Comparison of ENCODE assay signal across 27 cellular contexts in genomic region chr1:186615332-186615731, GRCh38.
DNase-seq lines count a peak whose midpoint lies in the region; ATAC-seq, FAIRE-seq and TF ChIP-seq lines count a peak whose summit lies in the region.
"Had no signal": no experiment of that assay in that cellular context is flagged by ENCODE, and none has a peak within 500 bp of the region (broad histone marks: within the 10 kb centered on the region; RNA-seq: fewer than 3 reads in every experiment).

No MANE protein-coding gene starts in this region.

- peaks cover 41% of the 10 kb centered on the region for H3K4me1 Mint-ChIP-seq in CD4-positive, alpha-beta T cell (ENCODE audit: low read depth)

- H3K4me2 ChIP-seq in BLaER1 treated with 17β-estradiol and CSF1 and Interleukin-3, amounts not matched to agents 10 nM and 100 nM, result peak overlapping the region in 4 of 11 experiments; percentile 26 to 38 (median 30); a peak in 6 of 22 replicates
- H3K4me2 ChIP-seq in OCI-LY7 (ENCODE audit: low read length), result no peak overlapping the region
- H3K4me2 ChIP-seq in endothelial cell of umbilical vein (ENCODE audit: insufficient read depth, low read length), result no peak overlapping the region

- FAIRE-seq in endothelial cell of umbilical vein (lab: Jason Lieb, UNC), result peak; percentile 8

- no peak for DNase-seq in CD4-positive, alpha-beta T cell
- DNase-seq in OCI-LY7 (ENCODE audit: low spot score) (no peak), endothelial cell of umbilical vein (ENCODE audit: low read depth, low spot score) (no peak), Ammon's horn (ENCODE audit: low spot score) (no peak), NCI-H146 (lab: John Stamatoyannopoulos, UW) (no peak)
- DNase-seq: activated CD4-positive, alpha-beta T cell treated with anti-CD3 and anti-CD28 coated beads for 36 hours; activated naive CD4-positive, alpha-beta T cell treated with anti-CD3 and anti-CD28 coated beads, Interleukin-2, amount 50 U/mL, for 16 hours; cortex of kidney; DMS 273 treated with DMSO at 0.1 percent for 48 hours; effector memory CD8-positive, alpha-beta T cell; foreskin fibroblast; GOT3; heart left ventricle; kidney glomerular epithelial cell; NCI-H2029 treated with DMSO at 0.1 percent for 48 hours; NCI-H345; NCI-H748 treated with DMSO at 0.1 percent for 48 hours; sigmoid colon; stimulated activated CD4-positive, alpha-beta T cell treated with anti-CD3 and anti-CD28 coated beads, Interleukin-15, amount 100 ng/mL, for 24 hours had no signal

- H3K27ac Mint-ChIP-seq in CD4-positive, alpha-beta T cell, result peak overlapping the region; percentile 3
- H3K27ac Mint-ChIP-seq: activated CD4-positive, alpha-beta T cell treated with anti-CD3 and anti-CD28 coated beads for 36 hours; CD4-positive, CD25-positive, alpha-beta regulatory T cell; progenitor cell of endocrine pancreas had no signal

- no peak overlapping the region for H3K9ac ChIP-seq in BLaER1 treated with 17β-estradiol and CSF1 and Interleukin-3, amounts not matched to agents 10 nM and 100 nM
- H3K9ac ChIP-seq in endothelial cell of umbilical vein (replicated peaks; ENCODE audit: extremely low read depth, insufficient read depth, low read length), result no peak overlapping the region

- H3K36me3 ChIP-seq in BLaER1 treated with 17β-estradiol and CSF1 and Interleukin-3, amounts not matched to agents 10 nM and 100 nM, result no peaks in the 10 kb centered on the region; a peak in 1 of 22 replicates
- H3K36me3 ChIP-seq in OCI-LY7 (ENCODE audit: insufficient read depth, low read length), result no peaks in the 10 kb centered on the region
- H3K36me3 ChIP-seq in endothelial cell of umbilical vein (ENCODE audit: control insufficient read depth in 2 of 2, extremely low read depth in 1 of 2, insufficient read depth in 2 of 2, low read length in 2 of 2), result no peaks in the 10 kb centered on the region
- H3K36me3 ChIP-seq: ascending aorta, heart left ventricle, sigmoid colon, suprapubic skin had no signal

- H3K27me3 ChIP-seq in BLaER1 treated with 17β-estradiol and CSF1 and Interleukin-3, amounts not matched to agents 10 nM and 100 nM, result no peaks in the 10 kb centered on the region
- H3K27me3 ChIP-seq in CD4-positive, alpha-beta T cell (ENCODE audit: control insufficient read depth, insufficient read depth, low read length), result no peaks in the 10 kb centered on the region
- H3K27me3 ChIP-seq in endothelial cell of umbilical vein (ENCODE audit: control insufficient read depth in 2 of 2, insufficient read depth in 2 of 2, low read length in 2 of 2), result no peaks in the 10 kb centered on the region
- H3K27me3 ChIP-seq: ascending aorta, heart left ventricle, sigmoid colon, suprapubic skin had no signal

- no peaks in the 10 kb centered on the region for H3K9me1 ChIP-seq in endothelial cell of umbilical vein (replicated peaks; ENCODE audit: control insufficient read depth, extremely low read depth, insufficient read depth, low read length)

- CTCF ChIA-PET in CD4-positive, alpha-beta T cell (lab: Charles Lee), result no interaction called here
- CTCF ChIA-PET in OCI-LY7 (lab: Charles Lee; ENCODE audit: unreplicated experiment), result no interaction called here
- CTCF ChIA-PET in endothelial cell of umbilical vein (lab: Charles Lee), result interaction anchor here (0.7 to 1.4 kb wide), 4 partner anchors 10 to 371 kb away, joined by 3 to 5 read pairs (median 4); partner anchors contain the start of gene PTGS2

- dilution Hi-C loops in endothelial cell of umbilical vein (cut with MboI; ENCODE audit: extremely low pct_ligation_motif_present, low sequenced_read_pairs), result no loop called here

- H2AFZ ChIP-seq in OCI-LY7 (ENCODE audit: low read length) (peak overlapping the region; percentile 30; the same call in 1 of the 2 replicates), endothelial cell of umbilical vein (ENCODE audit: low read depth, low read length) (peak overlapping the region; percentile 19)

- no peak for TF ChIP-seq CTCF in CD4-positive, alpha-beta T cell (IDR thresholded peaks at IDR 0.05)
- TF ChIP-seq CTCF in OCI-LY7 (conservative IDR thresholded peaks at IDR 0.05; ENCODE audit: low read length) (no peak), endothelial cell of umbilical vein (IDR thresholded peaks at IDR 0.05; ENCODE audit: extremely low read depth in 1 of 2, insufficient read depth in 1 of 2, low read depth in 1 of 2, low read length in 2 of 2) (no peak)

- peaks cover 12 to 47% (median 35%) of the 10 kb centered on the region in 10 experiments; a peak in 19 of 20 replicates for H3K4me1 ChIP-seq in BLaER1 treated with 17β-estradiol and CSF1 and Interleukin-3, amounts not matched to agents 10 nM and 100 nM
- H3K4me1 ChIP-seq in OCI-LY7 (ENCODE audit: insufficient read depth, low read length, poor library complexity, severe bottlenecking) (peaks cover 5% of the 10 kb centered on the region), endothelial cell of umbilical vein (ENCODE audit: control insufficient read depth, extremely low read depth, insufficient read depth, low read length) (no peaks in the 10 kb centered on the region)
- H3K4me1 ChIP-seq: ascending aorta had no signal

- no peak overlapping the region for H3K4me3 ChIP-seq in BLaER1 treated with 17β-estradiol and CSF1 and Interleukin-3, amounts not matched to agents 10 nM and 100 nM
- H3K4me3 ChIP-seq in OCI-LY7 (ENCODE audit: low read depth, low read length, poor library complexity, severe bottlenecking) (no peak overlapping the region), endothelial cell of umbilical vein (replicated peaks in 1 of 3; ENCODE audit: insufficient read depth in 1 of 3, low read depth in 1 of 3, low read length in 3 of 3) (no peak overlapping the region)
- H3K4me3 ChIP-seq: ascending aorta, heart left ventricle, lung, sigmoid colon, suprapubic skin had no signal

- no peaks in the 10 kb centered on the region for H3K9me3 Mint-ChIP-seq in CD4-positive, alpha-beta T cell

- ATAC-seq in CD4-positive, alpha-beta T cell (ENCODE audit: poor library complexity), result no peak
- ATAC-seq in GM19455 (IDR thresholded peaks at IDR 0.05; ENCODE audit: unreplicated experiment), result no peak
- ATAC-seq: activated CD4-positive, alpha-beta T cell treated with anti-CD3 and anti-CD28 coated beads for 36 hours; effector memory CD8-positive, alpha-beta T cell; heart left ventricle had no signal

- no peaks in the 10 kb centered on the region for H3K9me2 ChIP-seq in OCI-LY7 (ENCODE audit: insufficient read depth, low read length)

- H3K4me3 Mint-ChIP-seq in CD4-positive, alpha-beta T cell, result peak overlapping the region; percentile 22
- H3K4me3 Mint-ChIP-seq: activated CD4-positive, alpha-beta T cell treated with anti-CD3 and anti-CD28 coated beads for 36 hours; CD4-positive, CD25-positive, alpha-beta regulatory T cell had no signal

- peaks cover 4% of the 10 kb centered on the region for H3K27me3 Mint-ChIP-seq in CD4-positive, alpha-beta T cell
- H3K27me3 Mint-ChIP-seq: effector memory CD8-positive, alpha-beta T cell; progenitor cell of endocrine pancreas had no signal

- no peaks in the 10 kb centered on the region for H3K36me3 Mint-ChIP-seq in CD4-positive, alpha-beta T cell (ENCODE audit: low read depth)
- H3K36me3 Mint-ChIP-seq: CD4-positive, CD25-positive, alpha-beta regulatory T cell had no signal

- no TSS peak for BruUV-seq in OCI-LY7 (replicated peaks; lab: Mats Ljungman, UMichigan)
- no TSS peak for BruUV-seq in endothelial cell of umbilical vein (replicated peaks; lab: Mats Ljungman, UMichigan)

- H3K9me3 ChIP-seq in BLaER1 treated with 17β-estradiol and CSF1 and Interleukin-3, amounts not matched to agents 10 nM and 100 nM (replicated peaks in 1 of 11), result peaks cover 0 to 29% (median 0%) of the 10 kb centered on the region in 11 experiments; a peak in 6 of 22 replicates
- H3K9me3 ChIP-seq in CD4-positive, alpha-beta T cell (ENCODE audit: control insufficient read depth, low read length), result no peaks in the 10 kb centered on the region
- no peaks in the 10 kb centered on the region for H3K9me3 ChIP-seq in OCI-LY7 (ENCODE audit: low read length)
- H3K9me3 ChIP-seq in endothelial cell of umbilical vein (replicated peaks; ENCODE audit: control insufficient read depth, insufficient read depth, low read length), result no peaks in the 10 kb centered on the region
- H3K9me3 ChIP-seq: ascending aorta, heart left ventricle, sigmoid colon, suprapubic skin had no signal

- H4K20me1 ChIP-seq in BLaER1 treated with 17β-estradiol and CSF1 and Interleukin-3, amounts not matched to agents 10 nM and 100 nM, result no peaks in the 10 kb centered on the region
- H4K20me1 ChIP-seq in OCI-LY7 (ENCODE audit: insufficient read depth, low read length) (no peaks in the 10 kb centered on the region), endothelial cell of umbilical vein (replicated peaks; ENCODE audit: control insufficient read depth, extremely low read depth, insufficient read depth, low read length) (no peaks in the 10 kb centered on the region)

- POLR2A ChIA-PET in CD4-positive, alpha-beta T cell (lab: Charles Lee), result no interaction called here
- POLR2A ChIA-PET in OCI-LY7 (lab: Charles Lee) (interaction anchor here (0.7 to 1.1 kb wide), 3 partner anchors 15 to 105 kb away, joined by 3 to 4 read pairs (median 3); no protein-coding TSS in a partner anchor), endothelial cell of umbilical vein (lab: Charles Lee) (no interaction called here)

- intact Hi-C loops in CD4-positive, alpha-beta T cell (cut with DNase I, micrococcal nuclease), result no loop called here
- intact Hi-C loops in OCI-LY7 (cut with micrococcal nuclease; ENCODE audit: unreplicated experiment) (no loop called here), endothelial cell of umbilical vein (cut with micrococcal nuclease) (no loop called here)

- no peaks in the 10 kb centered on the region for H3K79me2 ChIP-seq in OCI-LY7 (ENCODE audit: insufficient read depth, low read depth, low read length)
- H3K79me2 ChIP-seq in endothelial cell of umbilical vein (ENCODE audit: control insufficient read depth, insufficient read depth, low read length), result no peaks in the 10 kb centered on the region

- no peak for TF ChIP-seq POLR2A in endothelial cell of umbilical vein (IDR thresholded peaks at IDR 0.05; ENCODE audit: low read depth, low read length)

- H3K27ac ChIP-seq in BLaER1 treated with 17β-estradiol and CSF1 and Interleukin-3, amounts not matched to agents 10 nM and 100 nM, result peak overlapping the region in 7 of 11 experiments; percentile 12 to 88 (median 47); a peak in 8 of 22 replicates
- no peak overlapping the region for H3K27ac ChIP-seq in CD4-positive, alpha-beta T cell (ENCODE audit: low read depth, low read length)
- H3K27ac ChIP-seq in OCI-LY7 (ENCODE audit: low read depth, low read length, poor library complexity, severe bottlenecking) (no peak overlapping the region), endothelial cell of umbilical vein (ENCODE audit: insufficient read depth, low read depth, low read length) (no peak overlapping the region)
- H3K27ac ChIP-seq: ascending aorta, heart left ventricle, RWPE1, sigmoid colon, suprapubic skin had no signal

TF ChIP-seq in endothelial cell of umbilical vein, 7 proteins besides CTCF, POLR2A, EP300 and RAD21 (continues in another document):
- no peak for TF ChIP-seq FOS (IDR thresholded peaks at IDR 0.05; ENCODE audit: borderline replicate concordance, insufficient read depth, low read length)
- TF ChIP-seq POLR2AphosphoS5 (IDR thresholded peaks at IDR 0.05; ENCODE audit: insufficient read depth, low read depth, low read length), result no peak
- no peak for TF ChIP-seq GATA2 (IDR thresholded peaks at IDR 0.05; ENCODE audit: insufficient read depth, insufficient read length, low read depth, low read length)
- no peak for TF ChIP-seq JUN (IDR thresholded peaks at IDR 0.05; ENCODE audit: borderline replicate concordance, insufficient read depth, insufficient read length, low read depth)

Comparison
In these comparisons a context has a peak if more than half of its experiments do, and no peak if none do; other contexts are left out.
1. H3K27ac ChIP-seq: peak in BLaER1 treated with 17β-estradiol and CSF1 and Interleukin-3, amounts not matched to agents 10 nM and 100 nM (7 of 11); none in CD4-positive, alpha-beta T cell (single experiment), OCI-LY7 (single experiment) and endothelial cell of umbilical vein (single experiment).